Comparison of ENCODE assay signal across 8 cellular contexts in genomic region chr1:19210772-19211549, GRCh38. TPM values are rescaled to one million over a fixed set of nuclear protein-coding genes. Genes with fewer than 3 reads are reported as not detected.
DNase-seq lines count a peak whose midpoint lies in the region; ATAC-seq, FAIRE-seq and TF ChIP-seq lines count a peak whose summit lies in the region.

No MANE protein-coding gene starts in this region.

- no peak for DNase-seq in CD8-positive, alpha-beta T cell
- DNase-seq in activated naive CD8-positive, alpha-beta T cell treated with anti-CD3 and anti-CD28 coated beads for 36 hours: no peak
- DNase-seq in keratinocyte (ENCODE audit: low read depth, low spot score) (no peak), substantia nigra (lab: John Stamatoyannopoulos, UW) (no peak), NCI-H2107 treated with DMSO at 0.1 percent for 48 hours (lab: John Stamatoyannopoulos, UW; ENCODE audit: unreplicated experiment) (no peak)

- no peaks in the 10 kb centered on the region for H3K9me1 ChIP-seq in keratinocyte (ENCODE audit: control insufficient read depth, extremely low read depth, insufficient read depth, low read length)

- TF ChIP-seq CTCF in CD8-positive, alpha-beta T cell (IDR thresholded peaks at IDR 0.05): no peak
- no peak for TF ChIP-seq CTCF in keratinocyte (optimal IDR thresholded peaks at IDR 0.05 in 1 of 3, IDR thresholded peaks at IDR 0.05 in 1 of 3, conservative IDR thresholded peaks at IDR 0.05 in 1 of 3; ENCODE audit: extremely low read depth in 1 of 3, insufficient read depth in 2 of 3, low read length in 3 of 3)

- peaks cover 70% of the 10 kb centered on the region for H3K4me1 Mint-ChIP-seq in CD8-positive, alpha-beta T cell (ENCODE audit: low read depth)
- peaks cover 46% of the 10 kb centered on the region for H3K4me1 Mint-ChIP-seq in activated naive CD8-positive, alpha-beta T cell treated with anti-CD3 and anti-CD28 coated beads for 36 hours

- H3K36me3 ChIP-seq in CD8-positive, alpha-beta T cell (ENCODE audit: insufficient read depth, low read length): no peaks in the 10 kb centered on the region
- peaks cover 29% of the 10 kb centered on the region for H3K36me3 ChIP-seq in HUES6 (ENCODE audit: control insufficient read depth, insufficient read depth, low read length)
- peaks cover 0 to 13% of the 10 kb centered on the region in 2 experiments for H3K36me3 ChIP-seq in keratinocyte (ENCODE audit: control insufficient read depth in 2 of 2, extremely low read depth in 1 of 2, insufficient read depth in 2 of 2, low read length in 2 of 2)

- no peaks in the 10 kb centered on the region for H3K27me3 Mint-ChIP-seq in CD8-positive, alpha-beta T cell (ENCODE audit: low read depth)
- H3K27me3 Mint-ChIP-seq in activated naive CD8-positive, alpha-beta T cell treated with anti-CD3 and anti-CD28 coated beads for 36 hours: no peaks in the 10 kb centered on the region

- intact Hi-C loops in CD8-positive, alpha-beta T cell (cut with DNase I, micrococcal nuclease): loop anchor here (1.0 to 10.0 kb wide), 9 partner anchors 30 to 1774 kb away; partner anchors contain the start of genes AKR7A2 (in 2 of the 2), CAPZB (in 2 of the 2), EMC1 (in 2 of the 2) and MRTO4 (in 2 of the 2)

- no peaks in the 10 kb centered on the region for H3K9me3 ChIP-seq in CD8-positive, alpha-beta T cell (ENCODE audit: low read length)
- H3K9me3 ChIP-seq in HUES6 (ENCODE audit: control insufficient read depth, insufficient read depth, low read depth, low read length) (no peaks in the 10 kb centered on the region), keratinocyte (ENCODE audit: control insufficient read depth, low read depth, low read length) (no peaks in the 10 kb centered on the region)

- H4K20me1 ChIP-seq in keratinocyte (ENCODE audit: control insufficient read depth, extremely low read depth, insufficient read depth, low read length): peaks cover 4% of the 10 kb centered on the region

- FAIRE-seq in keratinocyte (lab: Jason Lieb, UNC): peak; percentile 29

- H3K4me2 ChIP-seq in keratinocyte (ENCODE audit: control insufficient read depth, extremely low read depth, insufficient read depth, low read depth, low read length): peak overlapping the region; percentile 97

- POLR2A ChIA-PET in CD8-positive, alpha-beta T cell (lab: Charles Lee): interaction anchor here (1.4 to 3.4 kb wide), 3 partner anchors 9 to 41 kb away, joined by 3 to 13 read pairs (median 6); partner anchors contain the start of genes EMC1 and MRTO4

- H3K36me3 Mint-ChIP-seq in CD8-positive, alpha-beta T cell: peaks cover 30% of the 10 kb centered on the region
- H3K36me3 Mint-ChIP-seq in activated naive CD8-positive, alpha-beta T cell treated with anti-CD3 and anti-CD28 coated beads for 36 hours: peaks cover 58% of the 10 kb centered on the region

- CTCF ChIA-PET in CD8-positive, alpha-beta T cell (lab: Charles Lee): interaction anchor here (1.2 to 1.4 kb wide), 2 partner anchors 9 to 15 kb away, joined by 3 read pairs; no protein-coding TSS in a partner anchor

- no peaks in the 10 kb centered on the region for H3K9me3 Mint-ChIP-seq in CD8-positive, alpha-beta T cell
- H3K9me3 Mint-ChIP-seq in activated naive CD8-positive, alpha-beta T cell treated with anti-CD3 and anti-CD28 coated beads for 36 hours: no peaks in the 10 kb centered on the region

- H3K4me3 ChIP-seq in CD8-positive, alpha-beta T cell (ENCODE audit: low read depth, low read length): peak overlapping the region; percentile 73
- H3K4me3 ChIP-seq in HUES6 (ENCODE audit: low read depth, low read length) (peak overlapping the region; percentile 86), keratinocyte (ENCODE audit: control insufficient read depth in 2 of 3, extremely low read depth in 1 of 3, insufficient read depth in 2 of 3, low read depth in 1 of 3, low read length in 3 of 3) (peak overlapping the region; percentile 81 to 100 (median 98))

- dilution Hi-C loops in keratinocyte (cut with MboI; ENCODE audit: extremely low pct_ligation_motif_present, low sequenced_read_pairs): no loop called here

- no peak for ATAC-seq in CD8-positive, alpha-beta T cell
- ATAC-seq in GM21526 (IDR thresholded peaks at IDR 0.05; ENCODE audit: low FRiP score, unreplicated experiment) (no peak), HG03439 (IDR thresholded peaks at IDR 0.05; ENCODE audit: unreplicated experiment) (no peak)

- H3K27ac ChIP-seq in CD8-positive, alpha-beta T cell (ENCODE audit: low read depth, low read length): peak overlapping the region; percentile 86
- H3K27ac ChIP-seq in HUES6 (ENCODE audit: low read depth, low read length): peak overlapping the region; percentile 70
- peak overlapping the region; percentile 97 for H3K27ac ChIP-seq in keratinocyte (ENCODE audit: control insufficient read depth, insufficient read depth, low read length)
- H3K27ac ChIP-seq in substantia nigra (ENCODE audit: low read depth, low read length, poor library complexity, severe bottlenecking): peak overlapping the region; percentile 79

- H3K79me2 ChIP-seq in keratinocyte (ENCODE audit: control insufficient read depth, insufficient read depth, low read length): peaks cover 77% of the 10 kb centered on the region

- H3K27me3 ChIP-seq in CD8-positive, alpha-beta T cell (ENCODE audit: insufficient read depth, low read length): no peaks in the 10 kb centered on the region
- H3K27me3 ChIP-seq in HUES6 (ENCODE audit: control insufficient read depth, insufficient read depth, low read length) (no peaks in the 10 kb centered on the region), keratinocyte (ENCODE audit: control insufficient read depth, extremely low read depth, insufficient read depth, low read length) (no peaks in the 10 kb centered on the region)

- H3K4me3 Mint-ChIP-seq in CD8-positive, alpha-beta T cell: peak overlapping the region; percentile 96
- H3K4me3 Mint-ChIP-seq in activated naive CD8-positive, alpha-beta T cell treated with anti-CD3 and anti-CD28 coated beads for 36 hours: peak overlapping the region; percentile 96

- peak overlapping the region; percentile 94 for H2AFZ ChIP-seq in keratinocyte (ENCODE audit: control insufficient read depth, low read length)

- peak overlapping the region; percentile 99 for H3K27ac Mint-ChIP-seq in CD8-positive, alpha-beta T cell
- peak overlapping the region; percentile 96 for H3K27ac Mint-ChIP-seq in activated naive CD8-positive, alpha-beta T cell treated with anti-CD3 and anti-CD28 coated beads for 36 hours

- peak overlapping the region; percentile 97 for H3K9ac ChIP-seq in HUES6 (ENCODE audit: low read length)
- H3K9ac ChIP-seq in keratinocyte (ENCODE audit: control insufficient read depth, extremely low read depth, insufficient read depth, low read length): peak overlapping the region; percentile 97

- peaks cover 48% of the 10 kb centered on the region for H3K4me1 ChIP-seq in CD8-positive, alpha-beta T cell (ENCODE audit: insufficient read depth, low read length)
- peaks cover 6% of the 10 kb centered on the region for H3K4me1 ChIP-seq in HUES6 (ENCODE audit: control insufficient read depth, insufficient read depth, low read length)
- H3K4me1 ChIP-seq in keratinocyte (ENCODE audit: control insufficient read depth, extremely low read depth, insufficient read depth, low read length): peaks cover 23% of the 10 kb centered on the region

RNA-seq across cellular contexts. Expression of gene UBR4, which starts 0.9 kb away (rescaled TPM):
- total RNA-seq in CD8-positive, alpha-beta T cell: 100 to 1,000 TPM; 146 to 148 TPM
- total RNA-seq in activated naive CD8-positive, alpha-beta T cell treated with anti-CD3 and anti-CD28 coated beads for 36 hours: 100 to 1,000 TPM; 109 to 110 TPM
- polyA plus RNA-seq in keratinocyte: 39.0 to 50.9 TPM (median 46.8 TPM) in 3 replicates
- 258 TPM for polyA plus RNA-seq in keratinocyte (2011; ENCODE audit: low read depth)
- polyA plus RNA-seq in keratinocyte (2011; cell fraction: cytosol; rRNA removed): 42.5 and 52.0 TPM in 2 replicates
- polyA plus RNA-seq in keratinocyte (2011; cell fraction: nucleus; rRNA removed): 293 and 341 TPM in 2 replicates
- 65.9 and 239 TPM in 2 replicates for polyA plus RNA-seq in keratinocyte (2012; ENCODE audit: low replicate concordance)
- polyA minus RNA-seq in keratinocyte: 105 to 290 TPM (median 154 TPM) in 3 replicates
- 65.8 TPM for polyA minus RNA-seq in keratinocyte (2011; cell fraction: cytosol; rRNA and poly(A)+ RNA removed)
- polyA minus RNA-seq in keratinocyte (2011; cell fraction: nucleus; rRNA and poly(A)+ RNA removed): 323 and 474 TPM in 2 replicates

RNA-seq across cellular contexts. Expression of gene EMC1, which starts 40.4 kb away (rescaled TPM):
- total RNA-seq in CD8-positive, alpha-beta T cell: 10 to 100 TPM; 28.2 to 33.5 TPM
- 10 to 100 TPM; 49.9 to 53.8 TPM for total RNA-seq in activated naive CD8-positive, alpha-beta T cell treated with anti-CD3 and anti-CD28 coated beads for 36 hours
- polyA plus RNA-seq in keratinocyte: 17.1 to 48.5 TPM (median 28.6 TPM) in 3 replicates
- 17.2 TPM for polyA plus RNA-seq in keratinocyte (2011; ENCODE audit: low read depth)
- polyA plus RNA-seq in keratinocyte (2011; cell fraction: cytosol; rRNA removed): 10.7 and 15.0 TPM in 2 replicates
- 115 and 137 TPM in 2 replicates for polyA plus RNA-seq in keratinocyte (2011; cell fraction: nucleus; rRNA removed)
- polyA plus RNA-seq in keratinocyte (2012; ENCODE audit: low replicate concordance): 22.9 and 37.8 TPM in 2 replicates
- 45.9 to 146 TPM (median 71.2 TPM) in 3 replicates for polyA minus RNA-seq in keratinocyte
- 25.1 TPM for polyA minus RNA-seq in keratinocyte (2011; cell fraction: cytosol; rRNA and poly(A)+ RNA removed)
- polyA minus RNA-seq in keratinocyte (2011; cell fraction: nucleus; rRNA and poly(A)+ RNA removed): 102 and 118 TPM in 2 replicates

RNA-seq across cellular contexts. Expression of gene MRTO4, which starts 40.6 kb away (rescaled TPM):
- total RNA-seq in CD8-positive, alpha-beta T cell: 10 to 100 TPM; 18.9 to 19.5 TPM
- 100 to 1,000 TPM; 137 to 149 TPM for total RNA-seq in activated naive CD8-positive, alpha-beta T cell treated with anti-CD3 and anti-CD28 coated beads for 36 hours
- 35.6 to 68.1 TPM (median 50.2 TPM) in 3 replicates for polyA plus RNA-seq in keratinocyte
- polyA plus RNA-seq in keratinocyte (2011; ENCODE audit: low read depth): 14.1 TPM
- 37.4 and 42.2 TPM in 2 replicates for polyA plus RNA-seq in keratinocyte (2011; cell fraction: cytosol; rRNA removed)
- polyA plus RNA-seq in keratinocyte (2011; cell fraction: nucleus; rRNA removed): 30.3 and 31.9 TPM in 2 replicates
- polyA plus RNA-seq in keratinocyte (2012; ENCODE audit: low replicate concordance): 23.3 and 47.2 TPM in 2 replicates
- polyA minus RNA-seq in keratinocyte: 16.2 to 48.6 TPM (median 27.8 TPM) in 3 replicates
- 20.5 TPM for polyA minus RNA-seq in keratinocyte (2011; cell fraction: cytosol; rRNA and poly(A)+ RNA removed)
- 6.3 and 11.1 TPM in 2 replicates for polyA minus RNA-seq in keratinocyte (2011; cell fraction: nucleus; rRNA and poly(A)+ RNA removed)

Comparison
In these comparisons a context has a peak if more than half of its experiments do, and no peak if none do; other contexts are left out.
1. RNA of gene MRTO4, which starts 40.6 kb away (total RNA-seq): 137 to 149 TPM in activated naive CD8-positive, alpha-beta T cell treated with anti-CD3 and anti-CD28 coated beads for 36 hours; 18.9 to 19.5 TPM in CD8-positive, alpha-beta T cell; every median in the first group is over 4 times any median in the second.
2. Peak in every context shown above with its lines, with median percentiles within 50 percentile points of each other: H3K27ac ChIP-seq and H3K4me3 ChIP-seq.